ENCODE assay signal across 21 cellular contexts in the genomic region with DNA sequence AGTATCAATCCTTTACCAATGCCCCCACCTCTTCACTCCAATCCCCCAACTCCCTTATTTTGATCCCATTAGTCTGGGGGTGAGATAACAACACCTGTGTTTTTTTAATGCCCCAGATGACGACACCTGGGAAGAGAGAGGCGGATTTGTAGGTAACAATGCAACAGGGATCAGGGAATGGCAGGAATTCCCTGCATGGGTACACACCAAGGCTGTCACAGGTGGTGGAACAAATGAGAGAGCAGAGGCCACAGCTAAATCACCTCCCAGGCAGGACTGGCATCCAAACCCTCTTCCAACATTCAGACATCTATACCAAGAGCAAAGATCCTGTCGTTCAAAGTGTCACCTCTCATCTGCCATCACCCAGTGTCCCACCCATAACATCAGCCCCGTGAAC.
DNase-seq lines count a peak whose midpoint lies in the region; ATAC-seq and TF ChIP-seq lines count a peak whose summit lies in the region.
"Had no signal": no experiment of that assay in that cellular context is flagged by ENCODE, and none has a peak within 500 bp of the region (broad histone marks: within the 10 kb centered on the region; RNA-seq: fewer than 3 reads in every experiment).

No MANE protein-coding gene starts in this region.

- ATAC-seq in GM21619 (IDR thresholded peaks at IDR 0.05; ENCODE audit: unreplicated experiment): no peak
- ATAC-seq: Right ventricle myocardium inferior, SK-N-SH treated with all-trans-retinoic acid at 6 μM for 48 hours had no signal

- H3K27ac ChIP-seq in neural progenitor cell: no peak overlapping the region
- H3K27ac ChIP-seq: GM23248, PC-9, SJCRH30 had no signal

- no peaks in the 10 kb centered on the region for H4K20me1 ChIP-seq in neural progenitor cell (ENCODE audit: low read depth)

- no peak for TF ChIP-seq CTCF in epithelial cell of proximal tubule (conservative IDR thresholded peaks at IDR 0.05; ENCODE audit: low read depth, low read length)
- TF ChIP-seq CTCF in neural progenitor cell (IDR thresholded peaks at IDR 0.05): no peak
- TF ChIP-seq CTCF in CD14-positive monocyte (IDR thresholded peaks at IDR 0.05): no peak

- H3K27ac Mint-ChIP-seq in neural progenitor cell: peak overlapping the region; percentile 13
- peak overlapping the region in 1 of 7 donors; percentile 36 for H3K27ac Mint-ChIP-seq in CD14-positive monocyte
- H3K27ac Mint-ChIP-seq: CD4-positive, CD25-positive, alpha-beta regulatory T cell had no signal

- H3K36me3 Mint-ChIP-seq in neural progenitor cell: no peaks in the 10 kb centered on the region
- H3K36me3 Mint-ChIP-seq in CD14-positive monocyte: no peaks in the 10 kb centered on the region
- H3K36me3 Mint-ChIP-seq: CD4-positive, CD25-positive, alpha-beta regulatory T cell had no signal

- no peak overlapping the region for H3K4me3 ChIP-seq in epithelial cell of proximal tubule (ENCODE audit: low read depth, low read length)
- no peak overlapping the region for H3K4me3 ChIP-seq in neural progenitor cell
- H3K4me3 ChIP-seq: GM23248, HAP-1, PC-9, SJCRH30 had no signal

- H3K36me3 ChIP-seq in neural progenitor cell: no peaks in the 10 kb centered on the region
- H3K36me3 ChIP-seq: HAP-1, SJCRH30 had no signal

- intact Hi-C loops in CD14-positive monocyte (cut with micrococcal nuclease): no loop called here

- H3K4me1 ChIP-seq in neural progenitor cell: peaks cover 17% of the 10 kb centered on the region
- H3K4me1 ChIP-seq: HAP-1, SJCRH30 had no signal

- H3K79me2 ChIP-seq in neural progenitor cell (ENCODE audit: low read depth): no peaks in the 10 kb centered on the region

- no peak overlapping the region for H2AFZ ChIP-seq in neural progenitor cell (replicated peaks)
- H2AFZ ChIP-seq: GM23248, PC-9 had no signal

- H3K9me3 ChIP-seq in neural progenitor cell (ENCODE audit: low read depth): no peaks in the 10 kb centered on the region
- H3K9me3 ChIP-seq: HAP-1, SJCRH30 had no signal

- no peak overlapping the region for H3K4me3 Mint-ChIP-seq in neural progenitor cell
- H3K4me3 Mint-ChIP-seq in CD14-positive monocyte: no peak overlapping the region
- H3K4me3 Mint-ChIP-seq: CD4-positive, CD25-positive, alpha-beta regulatory T cell had no signal

- H3K4me1 Mint-ChIP-seq in neural progenitor cell: peaks cover 10% of the 10 kb centered on the region
- no peaks in the 10 kb centered on the region for H3K4me1 Mint-ChIP-seq in CD14-positive monocyte
- H3K4me1 Mint-ChIP-seq: CD4-positive, CD25-positive, alpha-beta regulatory T cell had no signal

- H3F3A ChIP-seq in neural progenitor cell (ENCODE audit: low read depth): no peaks in the 10 kb centered on the region

- H3K9ac ChIP-seq in neural progenitor cell: no peak overlapping the region
- H3K9ac ChIP-seq: GM23248 had no signal

- peak; percentile 20 for DNase-seq in NCI-H748 (lab: John Stamatoyannopoulos, UW; ENCODE audit: unreplicated experiment)
- no peak for DNase-seq in NCI-H748 treated with DMSO at 0.1 percent for 48 hours (lab: John Stamatoyannopoulos, UW)
- peak; percentile 49 for DNase-seq in epithelial cell of proximal tubule (ENCODE audit: low read depth)
- DNase-seq in neural progenitor cell (ENCODE audit: low spot score): no peak
- DNase-seq in HCEC 1CT: no peak
- DNase-seq in CD14-positive monocyte (ENCODE audit: low spot score): no peak
- DNase-seq: CD4-positive, CD25-positive, alpha-beta regulatory T cell; DMS53; GM23248; KBM-7; MV-4-11; NCI-H1694 treated with DMSO at 0.1 percent for 48 hours; NCI-H226; NCI-H510A; NCI-H774; PC-9; SJCRH30 had no signal

- H3K27me3 Mint-ChIP-seq in neural progenitor cell (ENCODE audit: insufficient read depth, low read depth): no peaks in the 10 kb centered on the region
- peaks cover 2 to 4% (median 3%) of the 10 kb centered on the region in 3 donors for H3K27me3 Mint-ChIP-seq in CD14-positive monocyte (ENCODE audit: low read depth in 3 of 3)
- H3K27me3 Mint-ChIP-seq: CD4-positive, CD25-positive, alpha-beta regulatory T cell had no signal

- H3K9me3 Mint-ChIP-seq in neural progenitor cell (no peaks in the 10 kb centered on the region), CD14-positive monocyte (peaks cover 0 to 5% (median 2%) of the 10 kb centered on the region in 7 donors)

- no peak overlapping the region for H3K4me2 ChIP-seq in neural progenitor cell
- H3K4me2 ChIP-seq: PC-9 had no signal

- H3K27me3 ChIP-seq in neural progenitor cell: no peaks in the 10 kb centered on the region

Comparison
In these comparisons a context has a peak if more than half of its experiments do, and no peak if none do; other contexts are left out.
1. DNase-seq: peak in NCI-H748 (single experiment) and epithelial cell of proximal tubule (single experiment); none in NCI-H748 treated with DMSO at 0.1 percent for 48 hours (single experiment), neural progenitor cell (single experiment), HCEC 1CT (single experiment) and CD14-positive monocyte (single experiment).